ENCODE assay signal across 8 cellular contexts in genomic region chr18:159037-159652, GRCh38. TPM values are rescaled to one million over a fixed set of nuclear protein-coding genes. Genes with fewer than 3 reads are reported as not detected.
DNase-seq lines count a peak whose midpoint lies in the region; ATAC-seq and TF ChIP-seq lines count a peak whose summit lies in the region.

No MANE protein-coding gene starts in this region.

- peak overlapping the region; percentile 85 to 99 (median 96) for H3K4me3 Mint-ChIP-seq in naive thymus-derived CD4-positive, alpha-beta T cell

- TF ChIP-seq CTCF in BJ (IDR thresholded peaks at IDR 0.05; ENCODE audit: insufficient read depth, low read depth, low read length): no peak

- intact Hi-C loops in naive thymus-derived CD4-positive, alpha-beta T cell (cut with micrococcal nuclease): loop anchor here (2.0 to 5.0 kb wide), 7 partner anchors 16 to 654 kb away; partner anchors contain the start of genes CLUL1 (in 1 of the 2), ENOSF1 (in 1 of the 2), TYMS (in 1 of the 2) and YES1 (in 1 of the 2)

- no peaks in the 10 kb centered on the region for H3K9me3 ChIP-seq in endocrine pancreas (ENCODE audit: control insufficient read depth, low read length)
- H3K9me3 ChIP-seq in naive thymus-derived CD4-positive, alpha-beta T cell (ENCODE audit: control insufficient read depth in 2 of 3, low read length in 3 of 3): no peaks in the 10 kb centered on the region

- CTCF ChIA-PET in BJ (lab: Yijun Ruan, JAX): no interaction called here
- CTCF ChIA-PET in naive thymus-derived CD4-positive, alpha-beta T cell (lab: Charles Lee): no interaction called here

- peak overlapping the region; percentile 80 to 98 (median 95) for H3K27ac Mint-ChIP-seq in naive thymus-derived CD4-positive, alpha-beta T cell

- peaks cover 0 to 11% (median 6%) of the 10 kb centered on the region in 5 donors for H3K36me3 Mint-ChIP-seq in naive thymus-derived CD4-positive, alpha-beta T cell

- H3K27me3 Mint-ChIP-seq in naive thymus-derived CD4-positive, alpha-beta T cell: no peaks in the 10 kb centered on the region

- H3K27me3 ChIP-seq in BJ (ENCODE audit: control insufficient read depth, insufficient read depth, low read length): no peaks in the 10 kb centered on the region
- no peaks in the 10 kb centered on the region for H3K27me3 ChIP-seq in endocrine pancreas (ENCODE audit: control insufficient read depth, insufficient read depth, low read length)
- H3K27me3 ChIP-seq in naive thymus-derived CD4-positive, alpha-beta T cell (ENCODE audit: control insufficient read depth in 2 of 2, insufficient read depth in 2 of 2, low read length in 2 of 2): no peaks in the 10 kb centered on the region

- DNase-seq in BJ (ENCODE audit: low read depth) (no peak), RPMI8226 (peak; percentile 18), UCSD-AML1 (lab: John Stamatoyannopoulos, UW; ENCODE audit: unreplicated experiment) (no peak)
- DNase-seq in naive thymus-derived CD4-positive, alpha-beta T cell: peak in 1 of 9 donors; percentile 10

- peak overlapping the region; percentile 98 for H3K9ac ChIP-seq in endocrine pancreas (ENCODE audit: control insufficient read depth, insufficient read depth, low read length)

- peak overlapping the region; percentile 95 for H3K4me3 ChIP-seq in BJ (ENCODE audit: low read depth, low read length)
- H3K4me3 ChIP-seq in endocrine pancreas (ENCODE audit: control insufficient read depth, insufficient read depth, low read length): peak overlapping the region; percentile 96
- H3K4me3 ChIP-seq in naive thymus-derived CD4-positive, alpha-beta T cell (ENCODE audit: low read length): peak overlapping the region; percentile 38

- no peaks in the 10 kb centered on the region for H3K4me1 ChIP-seq in endocrine pancreas (ENCODE audit: control insufficient read depth, insufficient read depth, low read length)
- H3K4me1 ChIP-seq in naive thymus-derived CD4-positive, alpha-beta T cell (ENCODE audit: control insufficient read depth in 2 of 2, insufficient read depth in 2 of 2, low read length in 2 of 2): peaks cover 4 to 15% of the 10 kb centered on the region in 2 donors

- no peaks in the 10 kb centered on the region for H3K36me3 ChIP-seq in BJ (ENCODE audit: control insufficient read depth, insufficient read depth, low read length)
- H3K36me3 ChIP-seq in endocrine pancreas (ENCODE audit: control insufficient read depth, insufficient read depth, low read length): no peaks in the 10 kb centered on the region
- peaks cover 0 to 4% (median 0%) of the 10 kb centered on the region in 3 experiments for H3K36me3 ChIP-seq in naive thymus-derived CD4-positive, alpha-beta T cell (ENCODE audit: control insufficient read depth in 2 of 3, insufficient read depth in 3 of 3, low read length in 3 of 3)

- POLR2A ChIA-PET in BJ (lab: Charles Lee): no interaction called here
- POLR2A ChIA-PET in naive thymus-derived CD4-positive, alpha-beta T cell (lab: Charles Lee): interaction anchor here (3.5 kb wide), 1 partner anchor 108 kb away, joined by 31 read pairs; the partner anchor contains the start of gene THOC1

- H3K4me1 Mint-ChIP-seq in naive thymus-derived CD4-positive, alpha-beta T cell: peaks cover 21 to 54% (median 36%) of the 10 kb centered on the region in 7 donors

- H3K27ac ChIP-seq in naive thymus-derived CD4-positive, alpha-beta T cell (ENCODE audit: low read depth, low read length): peak overlapping the region; percentile 84

- ATAC-seq in GM21515 (IDR thresholded peaks at IDR 0.05; ENCODE audit: unreplicated experiment) (peak; percentile 1), GM19351 (IDR thresholded peaks at IDR 0.05; ENCODE audit: unreplicated experiment) (no peak), HG03097 (IDR thresholded peaks at IDR 0.05; ENCODE audit: low FRiP score, unreplicated experiment) (no peak)
- no peak for ATAC-seq in naive thymus-derived CD4-positive, alpha-beta T cell

- H3K9me3 Mint-ChIP-seq in naive thymus-derived CD4-positive, alpha-beta T cell: no peaks in the 10 kb centered on the region

RNA-seq across cellular contexts. Expression of gene USP14, which starts 0.8 kb away (rescaled TPM):
- 11.2 and 28.5 TPM in 2 replicates for polyA plus RNA-seq in BJ (2011; rRNA removed)
- polyA minus RNA-seq in BJ (2011; rRNA and poly(A)+ RNA removed): 6.4 and 13.9 TPM in 2 replicates
- total RNA-seq in naive thymus-derived CD4-positive, alpha-beta T cell: 10 to 100 TPM; 39.2 to 70.6 (median 43.5) TPM
- 10 to 100 TPM; 34.0 to 54.6 TPM for polyA plus RNA-seq in naive thymus-derived CD4-positive, alpha-beta T cell

Comparison
In these comparisons a context has a peak if more than half of its experiments do, and no peak if none do; other contexts are left out.
1. H3K4me3 ChIP-seq: peak in every context shown above with its lines; median percentile 96 in endocrine pancreas; 95 in BJ; 38 in naive thymus-derived CD4-positive, alpha-beta T cell.